In the genomic region with DNA sequence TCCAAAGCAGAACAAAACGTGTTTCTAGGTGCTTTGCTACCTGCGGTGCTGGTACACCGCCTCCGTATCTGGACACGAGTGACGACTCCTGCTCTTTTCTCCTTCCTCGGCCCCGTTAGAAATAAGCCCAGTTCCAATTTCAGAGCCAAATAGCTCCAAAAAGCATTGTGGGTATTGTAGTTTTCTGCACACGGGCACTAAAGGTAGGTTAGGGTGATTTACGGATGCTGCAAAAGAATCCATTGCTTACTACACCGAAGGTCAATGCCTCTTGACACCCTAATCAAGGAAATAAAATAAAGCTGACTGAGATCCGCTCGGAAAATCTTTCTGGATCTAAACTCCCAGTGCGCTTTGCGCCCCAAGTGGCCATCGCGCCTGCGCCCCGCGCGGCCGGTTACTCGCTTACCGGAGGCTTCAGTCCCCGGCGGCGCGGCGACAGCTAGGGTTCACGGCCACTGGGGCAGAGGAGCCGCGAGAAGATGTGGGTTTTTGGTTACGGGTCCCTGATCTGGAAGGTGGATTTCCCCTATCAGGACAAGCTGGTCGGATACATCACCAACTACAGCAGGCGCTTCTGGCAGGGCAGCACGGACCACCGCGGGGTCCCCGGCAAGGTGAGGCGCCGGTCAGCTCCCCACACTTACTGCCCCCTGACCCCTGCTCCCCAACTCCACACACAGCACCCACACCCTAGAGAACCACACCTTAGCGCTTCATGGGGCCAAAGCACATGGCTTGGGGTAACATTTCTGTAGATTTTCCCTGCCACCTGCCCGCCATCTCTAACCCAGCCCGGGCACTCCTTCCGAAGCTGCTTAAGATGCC, we compare ENCODE assay signal across 8 cellular contexts. TPM values are rescaled to one million over a fixed set of nuclear protein-coding genes. Genes with fewer than 3 reads are reported as not detected.
DNase-seq lines count a peak whose midpoint lies in the region; ATAC-seq and TF ChIP-seq lines count a peak whose summit lies in the region.

Gene CHAC2, plus strand, starts transcription at position 400 of the 828 bp plus-strand sequence. Its CDS starts 83 bp downstream, at position 483.

- no peaks in the 10 kb centered on the region for H3K27me3 ChIP-seq in left lung

- CTCF ChIA-PET in activated CD4-positive, alpha-beta T cell treated with anti-CD3 and anti-CD28 coated beads, Interleukin-2, amount 10 ng/mL, durations not matched to agents 7 days and 5 days (lab: Charles Lee), result interaction anchor here (0.9 to 3.1 kb wide), 10 partner anchors 9 to 50 kb away, joined by 3 to 10 read pairs (median 6); partner anchors contain the start of genes ASB3 and ERLEC1

- peaks cover 26% of the 10 kb centered on the region for H3K36me3 Mint-ChIP-seq in activated CD4-positive, alpha-beta T cell treated with anti-CD3 and anti-CD28 coated beads, Interleukin-2, amount 10 ng/mL, durations not matched to agents 7 days and 5 days (ENCODE audit: low read depth)

- peak; percentile 85 to 89 for DNase-seq in NCI-H526 (lab: John Stamatoyannopoulos, UW)
- DNase-seq in activated CD4-positive, alpha-beta T cell treated with anti-CD3 and anti-CD28 coated beads, Interleukin-2, amount 10 ng/mL, durations not matched to agents 7 days and 5 days, result peak; percentile 87
- DNase-seq in dedifferentiated amniotic fluid mesenchymal stem cell (ENCODE audit: extremely low spot score), result peak; percentile 63
- DNase-seq in left lung, result peak; percentile 88 to 96
- peak; percentile 80 to 82 for DNase-seq in stimulated activated CD4-positive, alpha-beta T cell treated with anti-CD3 and anti-CD28 coated beads, Interleukin-2, amount 100 ng/mL, for 48 hours

- intact Hi-C loops in left lung (cut with DNase I), result no loop called here

- peaks cover 0 to 16% of the 10 kb centered on the region in 2 donors for H3K4me1 ChIP-seq in left lung

- peaks cover 0 to 9% of the 10 kb centered on the region in 2 donors for H3K36me3 ChIP-seq in left lung

- H3K4me3 Mint-ChIP-seq in activated CD4-positive, alpha-beta T cell treated with anti-CD3 and anti-CD28 coated beads, Interleukin-2, amount 10 ng/mL, durations not matched to agents 7 days and 5 days, result peak within 1 kb of the TSS; percentile 90

- H3K9me3 Mint-ChIP-seq in activated CD4-positive, alpha-beta T cell treated with anti-CD3 and anti-CD28 coated beads, Interleukin-2, amount 10 ng/mL, durations not matched to agents 7 days and 5 days, result peaks cover 2% of the 10 kb centered on the region

- no peaks in the 10 kb centered on the region for H3K9me3 ChIP-seq in left lung

- H3K4me3 ChIP-seq in left lung, result peak within 1 kb of the TSS; percentile 74 to 79

- H3K27ac ChIP-seq in C4-2B, result peak within 1 kb of the TSS; percentile 78
- peak within 1 kb of the TSS; percentile 65 to 81 for H3K27ac ChIP-seq in left lung

- peak within 1 kb of the TSS; percentile 97 for H3K27ac Mint-ChIP-seq in activated CD4-positive, alpha-beta T cell treated with anti-CD3 and anti-CD28 coated beads, Interleukin-2, amount 10 ng/mL, durations not matched to agents 7 days and 5 days

- TF ChIP-seq CTCF in C4-2B (conservative IDR thresholded peaks at IDR 0.05) (0 out of 2 replicates have a peak, but pooled peaks have one; percentile 10), left lung (IDR thresholded peaks at IDR 0.05) (peak; percentile 40 to 62)

- H3K27me3 Mint-ChIP-seq in activated CD4-positive, alpha-beta T cell treated with anti-CD3 and anti-CD28 coated beads, Interleukin-2, amount 10 ng/mL, durations not matched to agents 7 days and 5 days, result no peaks in the 10 kb centered on the region

- POLR2A ChIA-PET in activated CD4-positive, alpha-beta T cell treated with anti-CD3 and anti-CD28 coated beads, Interleukin-2, amount 10 ng/mL, durations not matched to agents 7 days and 5 days (lab: Charles Lee), result interaction anchor here (0.6 to 1.1 kb wide), 4 partner anchors 11 to 211 kb away, joined by 3 to 5 read pairs (median 3); partner anchors contain the start of genes ASB3 and ERLEC1

- ATAC-seq in GM19328 (IDR thresholded peaks at IDR 0.05; ENCODE audit: unreplicated experiment) (peak; percentile 90), HG03469 (IDR thresholded peaks at IDR 0.05; ENCODE audit: unreplicated experiment) (peak; percentile 80), left lung (peak; percentile 97)

- H3K4me1 Mint-ChIP-seq in activated CD4-positive, alpha-beta T cell treated with anti-CD3 and anti-CD28 coated beads, Interleukin-2, amount 10 ng/mL, durations not matched to agents 7 days and 5 days, result peaks cover 40% of the 10 kb centered on the region

RNA-seq across cellular contexts. Expression of gene CHAC2, which starts in this region (rescaled TPM):
- total RNA-seq in activated CD4-positive, alpha-beta T cell treated with anti-CD3 and anti-CD28 coated beads, Interleukin-2, amount 10 ng/mL, durations not matched to agents 7 days and 5 days, result 10 to 100 TPM; 12.3 to 12.6 TPM
- 1 to 10 TPM; 5.5 to 9.6 TPM for total RNA-seq in left lung

Comparison
In these comparisons a context has a peak if more than half of its experiments do, and no peak if none do; other contexts are left out.
1. Peak in every context shown above with its lines: DNase-seq, ATAC-seq, H3K4me3 ChIP-seq and H3K27ac ChIP-seq.